Comparison of ENCODE assay signal across 1 cellular context in genomic region chr6:151036211-151036721, GRCh38.
A peak's percentile ranks its signal among the peaks of the same experiment; 100 is the strongest.
TF ChIP-seq lines count a peak whose summit lies in the region.

No MANE protein-coding gene starts in this region.

TF ChIP-seq in HepG2, 621 proteins besides CTCF, POLR2A, EP300 and RAD21 (continued from another document):
- 0 out of 2 replicates have a peak, but pooled peaks have one; percentile 30 for TF ChIP-seq HOXA5 (CRISPR knock-in tag; IDR thresholded peaks at IDR 0.05)
- TF ChIP-seq ZNF614 (CRISPR knock-in tag; IDR thresholded peaks at IDR 0.05; ENCODE audit: borderline replicate concordance), result peak; percentile 76; the same call in 1 of the 2 replicates
- peak; percentile 22; the same call in 1 of the 2 replicates for TF ChIP-seq CHD4 (IDR thresholded peaks at IDR 0.05; ENCODE audit: borderline replicate concordance, low read length)
- TF ChIP-seq ZMYM4 (CRISPR knock-in tag; IDR thresholded peaks at IDR 0.05), result peak; percentile 68
- 0 out of 2 replicates have a peak, but pooled peaks have one; percentile 49 for TF ChIP-seq ZNF24 (IDR thresholded peaks at IDR 0.05)
- TF ChIP-seq REPIN1 (CRISPR knock-in tag; IDR thresholded peaks at IDR 0.05; ENCODE audit: borderline replicate concordance, low read depth), result peak; percentile 28; the same call in 1 of the 2 replicates
- peak; percentile 95 for TF ChIP-seq ZGPAT (CRISPR knock-in tag; IDR thresholded peaks at IDR 0.05)
- peak; percentile 78 for TF ChIP-seq ISL2 (CRISPR knock-in tag; IDR thresholded peaks at IDR 0.05)
